16 cellular contexts compared by ENCODE assay signal in the genomic region with DNA sequence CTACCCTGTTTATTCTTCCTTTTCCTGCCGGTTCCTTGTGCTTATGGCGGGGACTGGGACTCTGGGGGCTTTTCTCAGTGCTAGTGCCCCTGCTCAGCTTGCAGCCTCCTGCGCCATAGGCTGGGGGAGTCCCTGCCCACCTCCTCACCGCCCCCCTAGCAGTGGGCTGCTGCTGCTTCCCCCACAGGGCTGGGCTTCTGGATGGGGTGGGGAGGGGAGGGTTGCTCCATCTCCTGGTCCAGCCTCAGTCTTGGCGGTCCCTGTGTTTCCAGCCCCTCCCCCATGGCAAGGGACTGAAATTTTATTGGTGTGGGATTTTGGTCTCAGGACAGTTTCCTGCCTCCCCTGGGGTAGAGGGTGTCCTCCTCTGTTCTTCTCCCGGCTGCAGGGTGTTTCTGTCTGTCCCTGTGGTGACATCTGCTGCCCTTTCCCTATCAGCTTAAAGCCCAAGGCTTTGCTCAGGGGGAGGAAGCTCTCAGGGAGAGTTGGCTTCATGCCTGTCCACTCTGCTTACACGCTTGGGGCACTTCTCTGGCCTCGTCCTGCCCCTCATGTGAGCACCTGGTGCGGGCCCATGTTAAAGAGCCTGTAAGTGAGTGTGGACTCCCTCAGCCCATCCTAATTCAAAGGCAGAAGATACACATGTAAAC.
DNase-seq lines count a peak whose midpoint lies in the region; ATAC-seq and TF ChIP-seq lines count a peak whose summit lies in the region.
"Had no signal": no experiment of that assay in that cellular context is flagged by ENCODE, and none has a peak within 500 bp of the region (broad histone marks: within the 10 kb centered on the region; RNA-seq: fewer than 3 reads in every experiment).

No MANE protein-coding gene starts in this region.

- ATAC-seq in PC-3 (peak; percentile 19), HG02763 (IDR thresholded peaks at IDR 0.05; ENCODE audit: unreplicated experiment) (no peak)
- no peak for ATAC-seq in stimulated activated naive B cell treated with anti-CD40 and anti-IgM and Interleukin-4, amounts not matched to agents 10 μg/mL and 1 μg/mL and 100 μg/mL, for 72 hours (replicated peaks)

- no peaks in the 10 kb centered on the region for H3K9me3 Mint-ChIP-seq in MCF 10A (ENCODE audit: unreplicated experiment)
- peaks cover 8 to 9% of the 10 kb centered on the region in 2 donors for H3K9me3 Mint-ChIP-seq in stimulated activated naive B cell treated with anti-CD40 and anti-IgM and Interleukin-4, amounts not matched to agents 10 μg/mL and 1 μg/mL and 100 μg/mL, for 72 hours
- H3K9me3 Mint-ChIP-seq: dendritic cell treated with granulocyte-macrophage colony-stimulating factor and Interleukin-4, amounts not matched to agents 40 ng/mL and 50 ng/mL, for 4 days had no signal

- no TSS peak for BruUV-seq in MCF 10A (replicated peaks; lab: Mats Ljungman, UMichigan)
- BruUV-seq in mammary epithelial cell (replicated peaks; lab: Mats Ljungman, UMichigan): no TSS peak
- no TSS peak for BruUV-seq in PC-3 (replicated peaks; lab: Mats Ljungman, UMichigan)

- H3K4me1 Mint-ChIP-seq in MCF 10A (ENCODE audit: insufficient read depth, unreplicated experiment): peaks cover 12% of the 10 kb centered on the region
- H3K4me1 Mint-ChIP-seq in stimulated activated naive B cell treated with anti-CD40 and anti-IgM and Interleukin-4, amounts not matched to agents 10 μg/mL and 1 μg/mL and 100 μg/mL, for 72 hours: peaks cover 30 to 49% of the 10 kb centered on the region in 2 donors

- in situ Hi-C loops in mammary epithelial cell (cut with MboI; ENCODE audit: low sequenced_read_pairs in 2 of 2): no loop called here

- H2AFZ ChIP-seq in mammary epithelial cell (ENCODE audit: low read depth, low read length) (no peak overlapping the region), PC-3 (ENCODE audit: low read length) (peak overlapping the region; percentile 65)

- no peaks in the 10 kb centered on the region for H3K27me3 ChIP-seq in mammary epithelial cell (ENCODE audit: insufficient read depth, low read length)
- no peaks in the 10 kb centered on the region for H3K27me3 ChIP-seq in PC-3 (ENCODE audit: low read length)
- H3K27me3 ChIP-seq: MG63, neutrophil had no signal

- H3K27me3 Mint-ChIP-seq in MCF 10A (ENCODE audit: insufficient read depth, unreplicated experiment): no peaks in the 10 kb centered on the region
- H3K27me3 Mint-ChIP-seq in stimulated activated naive B cell treated with anti-CD40 and anti-IgM and Interleukin-4, amounts not matched to agents 10 μg/mL and 1 μg/mL and 100 μg/mL, for 72 hours: no peaks in the 10 kb centered on the region
- H3K27me3 Mint-ChIP-seq: dendritic cell treated with granulocyte-macrophage colony-stimulating factor and Interleukin-4, amounts not matched to agents 40 ng/mL and 50 ng/mL, for 4 days had no signal

- intact Hi-C loops in MCF 10A (cut with micrococcal nuclease) (no loop called here), mammary epithelial cell (cut with micrococcal nuclease) (no loop called here), PC-3 (cut with micrococcal nuclease) (no loop called here)

- H3K9me2 ChIP-seq in PC-3 (replicated peaks; ENCODE audit: low read length): no peaks in the 10 kb centered on the region

- no peak overlapping the region for H3K4me2 ChIP-seq in mammary epithelial cell (ENCODE audit: insufficient read depth, low read depth, low read length)
- H3K4me2 ChIP-seq in PC-3 (ENCODE audit: low read length): peak overlapping the region; percentile 69

- H3K4me1 ChIP-seq in mammary epithelial cell (ENCODE audit: insufficient read depth, low read length) (no peaks in the 10 kb centered on the region), PC-3 (ENCODE audit: insufficient read depth, low read length) (peaks cover 16% of the 10 kb centered on the region)

- peaks cover under 1% of the 10 kb centered on the region for H3K79me2 ChIP-seq in mammary epithelial cell (ENCODE audit: insufficient read depth, low read length)
- no peaks in the 10 kb centered on the region for H3K79me2 ChIP-seq in PC-3 (ENCODE audit: low read length)

- dilution Hi-C loops in mammary epithelial cell (cut with HindIII; ENCODE audit: low sequenced_read_pairs): no loop called here

- CTCF ChIA-PET in MCF 10A (lab: Yijun Ruan, JAX) (interaction anchor here (1.3 kb wide), 1 partner anchor 495 kb away, joined by 3 read pairs; no protein-coding TSS in a partner anchor), mammary epithelial cell (lab: Charles Lee; ENCODE audit: low non-redundant PET) (no interaction called here), PC-3 (lab: Charles Lee) (no interaction called here)

- H4K20me1 ChIP-seq in mammary epithelial cell (ENCODE audit: insufficient read depth, low read length) (no peaks in the 10 kb centered on the region), PC-3 (ENCODE audit: low read length) (no peaks in the 10 kb centered on the region)

- DNase-seq in MCF 10A (ENCODE audit: unreplicated experiment) (peak; percentile 8), mammary epithelial cell (no peak), PC-3 (no peak), choroid plexus epithelial cell (ENCODE audit: low read depth) (peak; percentile 15), NCI-H1694 (lab: John Stamatoyannopoulos, UW) (no peak)
- no peak for DNase-seq in stimulated activated naive B cell treated with anti-CD40 and anti-IgM and Interleukin-4, amounts not matched to agents 10 μg/mL and 1 μg/mL and 100 μg/mL, for 72 hours
- no peak for DNase-seq in NK-92 treated with Interleukin-12 subunit alpha and Interleukin-12 subunit beta, amount 100 ng/mL, for 24 hours (lab: John Stamatoyannopoulos, UW)
- DNase-seq: activated CD4-positive, CD25-positive, alpha-beta regulatory T cell treated with anti-CD3 and anti-CD28 coated beads, Interleukin-2, amount 50 U/mL, for 72 hours; kidney glomerular epithelial cell; NCI-H446 treated with DMSO at 0.1 percent for 48 hours; SHP77 had no signal

- H3K36me3 ChIP-seq in mammary epithelial cell (ENCODE audit: insufficient read depth, low read length) (peaks cover 2% of the 10 kb centered on the region), PC-3 (ENCODE audit: low read depth, low read length) (0 out of 2 replicates have a peak, but pooled peaks cover 4% of the 10 kb centered on the region)

- POLR2A ChIA-PET in MCF 10A (lab: Yijun Ruan, JAX) (interaction anchor here (1.0 kb wide), 1 partner anchor 10 kb away, joined by 3 read pairs; no protein-coding TSS in a partner anchor), PC-3 (lab: Charles Lee; ENCODE audit: unreplicated experiment) (no interaction called here)

- H3K9me3 ChIP-seq in mammary epithelial cell (replicated peaks; ENCODE audit: insufficient read depth, low read length) (no peaks in the 10 kb centered on the region), PC-3 (ENCODE audit: low read length) (no peaks in the 10 kb centered on the region)
- H3K9me3 ChIP-seq: neutrophil had no signal

- peaks cover 6% of the 10 kb centered on the region for H3K36me3 Mint-ChIP-seq in MCF 10A (ENCODE audit: insufficient read depth, unreplicated experiment)
- peaks cover 40 to 61% of the 10 kb centered on the region in 2 donors for H3K36me3 Mint-ChIP-seq in stimulated activated naive B cell treated with anti-CD40 and anti-IgM and Interleukin-4, amounts not matched to agents 10 μg/mL and 1 μg/mL and 100 μg/mL, for 72 hours

- H3K4me3 Mint-ChIP-seq in MCF 10A (ENCODE audit: unreplicated experiment): no peak overlapping the region
- H3K4me3 Mint-ChIP-seq in stimulated activated naive B cell treated with anti-CD40 and anti-IgM and Interleukin-4, amounts not matched to agents 10 μg/mL and 1 μg/mL and 100 μg/mL, for 72 hours: peak overlapping the region in 1 of 2 donors; percentile 34
- H3K4me3 Mint-ChIP-seq: activated naive CD4-positive, alpha-beta T cell treated with anti-CD3 and anti-CD28 coated beads for 36 hours; dendritic cell treated with granulocyte-macrophage colony-stimulating factor and Interleukin-4, amounts not matched to agents 40 ng/mL and 50 ng/mL, for 4 days had no signal

- WGBS in mammary epithelial cell (ENCODE audit: low coverage, missing lambda C conversion rate): 97% methylated on average over 8 of the region's 9 CpGs

- TF ChIP-seq CTCF in MCF 10A (IDR thresholded peaks at IDR 0.05; ENCODE audit: unreplicated experiment) (no peak), mammary epithelial cell (conservative IDR thresholded peaks at IDR 0.05 in 1 of 2, IDR thresholded peaks at IDR 0.05 in 1 of 2; ENCODE audit: extremely low read depth in 1 of 2, insufficient read depth in 1 of 2, low read depth in 1 of 2, low read length in 2 of 2) (no peak), PC-3 (conservative IDR thresholded peaks at IDR 0.05; ENCODE audit: low read depth, low read length) (no peak), choroid plexus epithelial cell (conservative IDR thresholded peaks at IDR 0.05; ENCODE audit: low read depth, low read length) (no peak)

- no peak overlapping the region for H3K27ac Mint-ChIP-seq in MCF 10A (ENCODE audit: low read depth, unreplicated experiment)
- H3K27ac Mint-ChIP-seq in stimulated activated naive B cell treated with anti-CD40 and anti-IgM and Interleukin-4, amounts not matched to agents 10 μg/mL and 1 μg/mL and 100 μg/mL, for 72 hours: peak overlapping the region; percentile 81
- H3K27ac Mint-ChIP-seq: activated naive CD4-positive, alpha-beta T cell treated with anti-CD3 and anti-CD28 coated beads for 36 hours; dendritic cell treated with granulocyte-macrophage colony-stimulating factor and Interleukin-4, amounts not matched to agents 40 ng/mL and 50 ng/mL, for 4 days had no signal

- no peak overlapping the region for H3K9ac ChIP-seq in mammary epithelial cell (ENCODE audit: insufficient read depth, low read length)
- H3K9ac ChIP-seq in PC-3 (ENCODE audit: low read length): peak overlapping the region; percentile 14; the same call in 1 of the 2 replicates

- H3K4me3 ChIP-seq in mammary epithelial cell (replicated peaks in 1 of 3; ENCODE audit: insufficient read depth in 1 of 3, low read depth in 2 of 3, low read length in 3 of 3) (no peak overlapping the region), PC-3 (ENCODE audit: low read length) (peak overlapping the region; percentile 34; the same call in 1 of the 2 replicates), choroid plexus epithelial cell (ENCODE audit: low read depth, low read length) (no peak overlapping the region)
- H3K4me3 ChIP-seq: MG63 had no signal

- H3K27ac ChIP-seq in mammary epithelial cell (ENCODE audit: insufficient read depth, low read depth, low read length) (no peak overlapping the region), PC-3 (ENCODE audit: low read length) (peak overlapping the region; percentile 61)
- H3K27ac ChIP-seq: neutrophil had no signal

- H3F3A ChIP-seq in PC-3 (ENCODE audit: low read length, unreplicated experiment): no peaks in the 10 kb centered on the region

Comparison
In these comparisons a context has a peak if more than half of its experiments do, and no peak if none do; other contexts are left out.
1. DNase-seq: peak in MCF 10A (single experiment) and choroid plexus epithelial cell (single experiment); none in mammary epithelial cell (single experiment), PC-3 (single experiment), stimulated activated naive B cell treated with anti-CD40 and anti-IgM and Interleukin-4, amounts not matched to agents 10 μg/mL and 1 μg/mL and 100 μg/mL, for 72 hours (single experiment), NCI-H1694 (single experiment) and NK-92 treated with Interleukin-12 subunit alpha and Interleukin-12 subunit beta, amount 100 ng/mL, for 24 hours (single experiment).